In the genomic region with DNA sequence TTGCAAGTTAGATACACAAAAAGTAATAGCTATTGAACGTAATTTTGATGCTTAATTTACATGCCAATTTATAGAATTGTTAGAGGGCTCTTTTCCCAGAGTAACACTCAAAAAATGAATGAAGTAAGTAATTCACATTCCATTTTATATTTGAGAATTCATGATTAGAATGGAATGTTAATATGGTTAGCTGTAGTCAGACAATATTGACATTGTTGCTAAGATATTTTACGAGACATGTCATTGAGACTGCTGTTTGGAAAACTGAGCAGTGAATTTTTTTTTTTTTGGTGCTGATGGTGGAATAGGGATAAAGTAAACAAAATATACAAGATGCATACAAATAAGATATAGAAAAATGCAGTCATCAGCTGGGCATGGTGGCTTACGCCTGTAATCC, we compare ENCODE assay signal across 15 cellular contexts.
DNase-seq lines count a peak whose midpoint lies in the region; ATAC-seq and TF ChIP-seq lines count a peak whose summit lies in the region.
"Had no signal": no experiment of that assay in that cellular context is flagged by ENCODE, and none has a peak within 500 bp of the region (broad histone marks: within the 10 kb centered on the region; RNA-seq: fewer than 3 reads in every experiment).

No MANE protein-coding gene starts in this region.

- H3K4me1 Mint-ChIP-seq in nephron = peaks cover 52% of the 10 kb centered on the region
- H3K4me1 Mint-ChIP-seq: activated B cell treated with CpG ODN at 0.5 μM for 24 hours had no signal

- no peaks in the 10 kb centered on the region for H3K27me3 Mint-ChIP-seq in nephron (ENCODE audit: low read depth)
- H3K27me3 Mint-ChIP-seq: B cell had no signal

- no peak for TF ChIP-seq POLR2A in esophagus squamous epithelium (IDR thresholded peaks at IDR 0.05)

- in situ Hi-C loops in Panc1 (cut with HindIII; ENCODE audit: low pct_unique_long_range_greater_than_20kb, low sequenced_read_pairs) = no loop called here

- CTCF ChIA-PET in Panc1 (lab: Charles Lee) = no interaction called here

- BruUV-seq in Panc1 (replicated peaks; lab: Mats Ljungman, UMichigan) = no TSS peak

- TF ChIP-seq CTCF in Panc1 (IDR thresholded peaks at IDR 0.05) = no peak
- no peak for TF ChIP-seq CTCF in esophagus squamous epithelium (IDR thresholded peaks at IDR 0.05)
- no peak for TF ChIP-seq CTCF in nephron (IDR thresholded peaks at IDR 0.05; ENCODE audit: unreplicated experiment in 3 of 3)
- TF ChIP-seq CTCF in dorsolateral prefrontal cortex (IDR thresholded peaks at IDR 0.05 in 54 of 56, conservative IDR thresholded peaks at IDR 0.05 in 2 of 56; ENCODE audit: low read depth in 1 of 56, partially characterized antibody in 56 of 56) = no peak

- H3K9me3 ChIP-seq in Panc1 (ENCODE audit: control insufficient read depth, insufficient read depth, low read depth, low read length) (no peaks in the 10 kb centered on the region), esophagus squamous epithelium (no peaks in the 10 kb centered on the region)
- H3K9me3 ChIP-seq: HAP-1 had no signal

- POLR2A ChIA-PET in Panc1 (lab: Charles Lee) = no interaction called here

- no peaks in the 10 kb centered on the region for H3K9me3 Mint-ChIP-seq in nephron
- H3K9me3 Mint-ChIP-seq: activated B cell treated with CpG ODN at 0.5 μM for 24 hours; activated T-cell treated with anti-CD3 and anti-CD28 coated beads, Interleukin-2, amount 50 U/mL, for 4 hours had no signal

- H3K36me3 ChIP-seq in Panc1 (ENCODE audit: control insufficient read depth, insufficient read depth, low read length) (no peaks in the 10 kb centered on the region), esophagus squamous epithelium (no peaks in the 10 kb centered on the region)
- H3K36me3 ChIP-seq: HAP-1 had no signal

- no peak overlapping the region for H3K4me3 ChIP-seq in Panc1 (ENCODE audit: low read depth in 2 of 2, low read length in 2 of 2)
- no peak overlapping the region for H3K4me3 ChIP-seq in esophagus squamous epithelium
- H3K4me3 ChIP-seq in dorsolateral prefrontal cortex = no peak overlapping the region
- H3K4me3 ChIP-seq: HAP-1 had no signal

- H3K27me3 ChIP-seq in Panc1 (ENCODE audit: control insufficient read depth, insufficient read depth, low read length) (no peaks in the 10 kb centered on the region), esophagus squamous epithelium (no peaks in the 10 kb centered on the region), dorsolateral prefrontal cortex (no peaks in the 10 kb centered on the region)

- H3K4me1 ChIP-seq in Panc1 (ENCODE audit: control insufficient read depth, insufficient read depth, low read length) = peaks cover 31% of the 10 kb centered on the region
- H3K4me1 ChIP-seq in esophagus squamous epithelium = peaks cover 0 to 76% (median 21%) of the 10 kb centered on the region in 3 donors

- H3K27ac ChIP-seq in Panc1 (ENCODE audit: low read length) = peak overlapping the region; percentile 21; the same call in 1 of the 2 replicates
- H3K27ac ChIP-seq in esophagus squamous epithelium = peak overlapping the region in 3 of 4 donors; percentile 45 to 78 (median 70)
- H3K27ac ChIP-seq in dorsolateral prefrontal cortex = no peak overlapping the region
- H3K27ac ChIP-seq: RWPE1 had no signal

- intact Hi-C loops in Panc1 (cut with micrococcal nuclease; ENCODE audit: unreplicated experiment) = no loop called here
- intact Hi-C loops in esophagus squamous epithelium (cut with DNase I) = no loop called here
- intact Hi-C loops in dorsolateral prefrontal cortex (cut with DNase I) = no loop called here

- no peak overlapping the region for H3K4me3 Mint-ChIP-seq in nephron
- H3K4me3 Mint-ChIP-seq: activated B cell treated with CpG ODN at 0.5 μM for 24 hours; activated T-cell treated with anti-CD3 and anti-CD28 coated beads, Interleukin-2, amount 50 U/mL, for 4 hours; B cell had no signal

- 65 to 67% methylated on average over 3 of the region's 3 CpGs for WGBS in esophagus squamous epithelium, 2 donors

- DNase-seq in AG08395 (ENCODE audit: low spot score) = peak; percentile 53
- DNase-seq in Panc1 (ENCODE audit: low read depth, low spot score) = no peak
- no peak for DNase-seq in esophagus squamous epithelium (lab: John Stamatoyannopoulos, UW)
- no peak for DNase-seq in HUDEP-2 (lab: John Stamatoyannopoulos, UW; ENCODE audit: unreplicated experiment in 76 of 76)
- no peak for DNase-seq in dorsolateral prefrontal cortex
- DNase-seq: activated B cell treated with CpG ODN at 0.5 μM for 24 hours; activated T-cell treated with anti-CD3 and anti-CD28 coated beads, Interleukin-2, amount 50 U/mL, for 4 hours; KG1; NCI-H2171 treated with DMSO at 0.1 percent for 48 hours had no signal

- peak; percentile 58 for ATAC-seq in Panc1
- no peak for ATAC-seq in GM18498 (IDR thresholded peaks at IDR 0.05; ENCODE audit: unreplicated experiment)
- ATAC-seq in HG02938 (IDR thresholded peaks at IDR 0.05; ENCODE audit: unreplicated experiment) = no peak
- ATAC-seq: activated T-cell treated with anti-CD3 and anti-CD28 coated beads, Interleukin-2, amount 50 U/mL, for 4 hours had no signal

- peaks cover 7% of the 10 kb centered on the region for H3K36me3 Mint-ChIP-seq in nephron (ENCODE audit: low read depth)

- peak overlapping the region; percentile 45 to 65 (median 58) for H3K27ac Mint-ChIP-seq in nephron
- H3K27ac Mint-ChIP-seq: activated B cell treated with CpG ODN at 0.5 μM for 24 hours, B cell had no signal

Comparison
In these comparisons a context has a peak if more than half of its experiments do, and no peak if none do; other contexts are left out.
1. H3K27ac ChIP-seq: peak in Panc1 (single experiment) and esophagus squamous epithelium (3 of 4); none in dorsolateral prefrontal cortex (0 of 59).